In genomic region chr7:139844779-139845442, GRCh38 we compare ENCODE assay signal across 13 cellular contexts.
"Had no signal": no experiment of that assay in that cellular context is flagged by ENCODE, and none has a peak within 500 bp of the region (broad histone marks: within the 10 kb centered on the region; RNA-seq: fewer than 3 reads in every experiment).

No MANE protein-coding gene starts in this region.

- H3K36me3 Mint-ChIP-seq: activated naive CD8-positive, alpha-beta T cell treated with anti-CD3 and anti-CD28 coated beads for 36 hours; naive thymus-derived CD8-positive, alpha-beta T cell had no signal

- ATAC-seq: naive thymus-derived CD8-positive, alpha-beta T cell; upper lobe of right lung had no signal

- H3K9me3 Mint-ChIP-seq: activated naive CD8-positive, alpha-beta T cell treated with anti-CD3 and anti-CD28 coated beads for 36 hours; stimulated activated naive CD8-positive, alpha-beta T cell treated with anti-CD3 and anti-CD28 coated beads, Interleukin-15, Interleukin-2, amounts not matched to agents 100 ng/mL and 50 ng/mL, for 24 hours had no signal

- DNase-seq: activated CD4-positive, alpha-beta T cell treated with anti-CD3 and anti-CD28 coated beads for 1 hour; activated CD4-positive, alpha-beta T cell treated with anti-CD3 and anti-CD28 coated beads, Interleukin-2, amount 50 U/mL, for 48 hours; activated gamma-delta T cell; activated naive CD8-positive, alpha-beta T cell treated with anti-CD3 and anti-CD28 coated beads for 36 hours; activated T-cell treated with anti-CD3 and anti-CD28 coated beads, Interleukin-2, amount 50 U/mL, for 48 hours; anterior cingulate cortex; hypothalamus; naive thymus-derived CD8-positive, alpha-beta T cell; stimulated activated CD4-positive, alpha-beta T cell treated with anti-CD3 and anti-CD28 coated beads, Interleukin-2, amount 100 ng/mL, for 48 hours; upper lobe of right lung had no signal

- H3K27me3 Mint-ChIP-seq: activated naive CD8-positive, alpha-beta T cell treated with anti-CD3 and anti-CD28 coated beads for 36 hours; stimulated activated naive CD8-positive, alpha-beta T cell treated with anti-CD3 and anti-CD28 coated beads, Interleukin-15, Interleukin-2, amounts not matched to agents 100 ng/mL and 50 ng/mL, for 24 hours had no signal

- H3K27ac Mint-ChIP-seq: activated naive CD8-positive, alpha-beta T cell treated with anti-CD3 and anti-CD28 coated beads for 36 hours; stimulated activated naive CD8-positive, alpha-beta T cell treated with anti-CD3 and anti-CD28 coated beads, Interleukin-15, Interleukin-2, amounts not matched to agents 100 ng/mL and 50 ng/mL, for 24 hours had no signal

- H3K4me3 ChIP-seq: breast epithelium, lung, upper lobe of right lung had no signal

- H3K4me3 Mint-ChIP-seq: activated naive CD8-positive, alpha-beta T cell treated with anti-CD3 and anti-CD28 coated beads for 36 hours; naive thymus-derived CD8-positive, alpha-beta T cell; stimulated activated naive CD8-positive, alpha-beta T cell treated with anti-CD3 and anti-CD28 coated beads, Interleukin-15, Interleukin-2, amounts not matched to agents 100 ng/mL and 50 ng/mL, for 24 hours had no signal
